20 cellular contexts compared by ENCODE assay signal in the genomic region with DNA sequence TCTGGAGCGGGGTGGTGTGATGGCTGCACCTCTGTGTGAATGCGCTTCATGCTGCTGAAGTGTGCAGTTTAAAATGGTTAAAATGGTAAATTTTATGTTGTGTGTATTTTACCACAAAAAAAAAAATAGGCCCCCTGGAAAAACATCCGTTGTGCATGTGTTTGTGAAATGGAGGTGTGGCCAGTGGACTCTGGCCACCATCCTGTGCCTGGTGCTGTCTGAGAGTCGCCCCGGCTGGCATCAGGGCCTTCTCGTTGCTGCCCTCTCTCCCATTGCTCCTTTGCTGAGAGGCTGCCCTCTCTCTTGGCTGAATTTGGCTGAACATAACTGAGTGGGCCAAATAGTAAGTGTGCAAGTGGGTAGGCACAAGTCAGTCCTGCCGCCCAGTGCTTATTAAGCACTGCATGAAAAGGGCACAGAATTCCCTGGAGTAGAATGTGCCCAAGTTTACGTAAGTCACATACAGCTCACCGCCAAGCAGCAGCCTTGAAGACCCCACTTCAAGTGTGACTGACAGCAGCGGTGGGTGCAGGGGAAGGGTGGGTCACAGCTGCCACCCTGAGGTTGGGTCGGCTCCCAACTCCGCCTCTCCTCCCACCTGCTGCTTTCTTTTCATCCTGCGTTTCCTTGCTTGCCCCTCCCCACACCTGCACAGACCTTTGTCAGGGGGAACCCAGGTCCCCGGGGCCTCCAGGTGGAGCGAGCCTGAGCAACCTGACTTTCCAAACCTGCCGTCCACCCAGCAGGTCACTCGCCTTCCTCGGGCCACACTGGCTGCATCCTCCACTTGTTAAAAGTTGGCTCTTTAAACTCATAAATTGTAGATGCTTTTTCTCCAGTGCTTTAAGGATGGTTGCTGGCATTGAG. TPM values are rescaled to one million over a fixed set of nuclear protein-coding genes. Genes with fewer than 3 reads are reported as not detected.
DNase-seq lines count a peak whose midpoint lies in the region; ATAC-seq lines count a peak whose summit lies in the region.
"Had no signal": no experiment of that assay in that cellular context is flagged by ENCODE, and none has a peak within 500 bp of the region (broad histone marks: within the 10 kb centered on the region; RNA-seq: fewer than 3 reads in every experiment).

No MANE protein-coding gene starts in this region.

- no peaks in the 10 kb centered on the region for H3K27me3 Mint-ChIP-seq in stimulated activated naive B cell treated with anti-CD40 and anti-IgM and Interleukin-4, amounts not matched to agents 10 μg/mL and 1 μg/mL and 100 μg/mL, for 72 hours
- H3K27me3 Mint-ChIP-seq: activated naive CD8-positive, alpha-beta T cell treated with anti-CD3 and anti-CD28 coated beads, Interleukin-2, amount 10 ng/mL, durations not matched to agents 7 days and 5 days; effector memory CD8-positive, alpha-beta T cell; T-cell had no signal

- H3K27ac Mint-ChIP-seq in stimulated activated naive B cell treated with anti-CD40 and anti-IgM and Interleukin-4, amounts not matched to agents 10 μg/mL and 1 μg/mL and 100 μg/mL, for 72 hours: peak overlapping the region; percentile 56
- H3K27ac Mint-ChIP-seq: activated CD8-positive, alpha-beta T cell treated with anti-CD3 and anti-CD28 coated beads, Interleukin-2, amount 10 ng/mL, durations not matched to agents 7 days and 5 days; activated naive CD8-positive, alpha-beta T cell treated with anti-CD3 and anti-CD28 coated beads, Interleukin-2, amount 10 ng/mL, durations not matched to agents 7 days and 5 days; effector memory CD8-positive, alpha-beta T cell; T-cell had no signal

- peak overlapping the region; percentile 85 for H3K27ac ChIP-seq in angular gyrus (ENCODE audit: low read depth, low read length)
- H3K27ac ChIP-seq: breast epithelium had no signal

- no peak overlapping the region for H3K4me3 Mint-ChIP-seq in stimulated activated naive B cell treated with anti-CD40 and anti-IgM and Interleukin-4, amounts not matched to agents 10 μg/mL and 1 μg/mL and 100 μg/mL, for 72 hours
- H3K4me3 Mint-ChIP-seq: activated CD8-positive, alpha-beta T cell treated with anti-CD3 and anti-CD28 coated beads, Interleukin-2, amount 10 ng/mL, durations not matched to agents 7 days and 5 days; activated naive CD8-positive, alpha-beta T cell treated with anti-CD3 and anti-CD28 coated beads, Interleukin-2, amount 10 ng/mL, durations not matched to agents 7 days and 5 days; effector memory CD8-positive, alpha-beta T cell; T-cell had no signal

- no peaks in the 10 kb centered on the region for H3K9me3 Mint-ChIP-seq in stimulated activated naive B cell treated with anti-CD40 and anti-IgM and Interleukin-4, amounts not matched to agents 10 μg/mL and 1 μg/mL and 100 μg/mL, for 72 hours
- H3K9me3 Mint-ChIP-seq: activated naive CD8-positive, alpha-beta T cell treated with anti-CD3 and anti-CD28 coated beads, Interleukin-2, amount 10 ng/mL, durations not matched to agents 7 days and 5 days; effector memory CD8-positive, alpha-beta T cell; T-cell had no signal

- peaks cover 33 to 39% of the 10 kb centered on the region in 2 donors for H3K36me3 Mint-ChIP-seq in stimulated activated naive B cell treated with anti-CD40 and anti-IgM and Interleukin-4, amounts not matched to agents 10 μg/mL and 1 μg/mL and 100 μg/mL, for 72 hours

- H3K4me1 Mint-ChIP-seq in stimulated activated naive B cell treated with anti-CD40 and anti-IgM and Interleukin-4, amounts not matched to agents 10 μg/mL and 1 μg/mL and 100 μg/mL, for 72 hours: peaks cover 4 to 15% of the 10 kb centered on the region in 2 donors

- intact Hi-C loops in left colon (cut with DNase I, micrococcal nuclease): no loop called here

- peak; percentile 64 for DNase-seq in NCI-H146 (lab: John Stamatoyannopoulos, UW)
- peak in 1 of 2 donors; percentile 51 for DNase-seq in left colon
- DNase-seq in stimulated activated naive B cell treated with anti-CD40 and anti-IgM and Interleukin-4, amounts not matched to agents 10 μg/mL and 1 μg/mL and 100 μg/mL, for 72 hours: no peak
- no peak for DNase-seq in activated CD4-positive, alpha-beta T cell treated with anti-CD3 and anti-CD28 coated beads for 4 hours
- no peak for DNase-seq in activated effector memory CD4-positive, alpha-beta T cell treated with Interleukin-2 at 50 U/mL for 16 hours
- no peak for DNase-seq in COLO829 (ENCODE audit: low spot score)
- DNase-seq: activated CD8-positive, alpha-beta T cell treated with anti-CD3 and anti-CD28 coated beads, Interleukin-2, amount 10 ng/mL, durations not matched to agents 7 days and 5 days; activated naive CD8-positive, alpha-beta T cell treated with anti-CD3 and anti-CD28 coated beads, Interleukin-2, amount 10 ng/mL, durations not matched to agents 7 days and 5 days; activated T-cell treated with anti-CD3 and anti-CD28 coated beads, Interleukin-2, amount 50 U/mL, for 48 hours; AML-193; effector memory CD8-positive, alpha-beta T cell; GOT3; KG1; NCI-H1092 treated with DMSO at 0.1 percent for 48 hours; NCI-H446; stimulated activated CD4-positive, alpha-beta T cell treated with anti-CD3 and anti-CD28 coated beads, Interleukin-1b, Interleukin-23, amount 100 ng/mL, for 48 hours; T-cell had no signal

- peak; percentile 54 for ATAC-seq in left colon
- ATAC-seq in stimulated activated naive B cell treated with anti-CD40 and anti-IgM and Interleukin-4, amounts not matched to agents 10 μg/mL and 1 μg/mL and 100 μg/mL, for 72 hours (replicated peaks): no peak
- ATAC-seq: activated CD8-positive, alpha-beta T cell treated with anti-CD3 and anti-CD28 coated beads, Interleukin-2, amount 10 ng/mL, durations not matched to agents 7 days and 5 days; effector memory CD8-positive, alpha-beta T cell; sciatic nerve; T-cell had no signal

RNA-seq across cellular contexts. Expression of a gene that starts 46.8 kb away (rescaled TPM):
- 10 to 100 TPM; 40.4 to 48.7 TPM for total RNA-seq in left colon
